In genomic region chr3:48504051-48504946, GRCh38 we compare ENCODE assay signal across 1 cellular context.
A peak's percentile ranks its signal among the peaks of the same experiment; 100 is the strongest.
TF ChIP-seq lines count a peak whose summit lies in the region.

TSS of gene SHISA5 (minus strand) at chr3:48504174. CDS start at chr3:48504094, 80 bp downstream.

TF ChIP-seq in K562, 482 proteins besides CTCF, POLR2A, EP300 and RAD21 (continued from another document):
- TF ChIP-seq ZBTB40 (IDR thresholded peaks at IDR 0.05) (peak; percentile 33; the same call in 1 of the 2 replicates), ZBTB40 (CRISPR knock-in tag; IDR thresholded peaks at IDR 0.05) (no peak), ZBTB1 (CRISPR knock-in tag; IDR thresholded peaks at IDR 0.05; ENCODE audit: borderline replicate concordance, low read depth) (no peak), SMARCE1 (IDR thresholded peaks at IDR 0.05) (no peak), RBFOX2 (IDR thresholded peaks at IDR 0.05; ENCODE audit: low read depth, low read length) (peak; percentile 70), RBM17 (IDR thresholded peaks at IDR 0.05; ENCODE audit: borderline replicate concordance, low read depth, low read length) (no peak), ZNF263 (CRISPR knock-in tag; IDR thresholded peaks at IDR 0.05; ENCODE audit: borderline replicate concordance) (peak; percentile 98), MXI1 (IDR thresholded peaks at IDR 0.05; ENCODE audit: low read depth, low read length) (no peak), NRF1 (conservative IDR thresholded peaks at IDR 0.05 in 1 of 2, IDR thresholded peaks at IDR 0.05 in 1 of 2) (peak in 1 of 2 experiments; percentile 30; a peak in 2 of 4 replicates), YBX1 (IDR thresholded peaks at IDR 0.05) (no peak), ZFP91 (CRISPR knock-in tag; IDR thresholded peaks at IDR 0.05) (no peak), ZBTB5 (IDR thresholded peaks at IDR 0.05) (no peak), KDM5B (IDR thresholded peaks at IDR 0.05; ENCODE audit: insufficient replicate concordance, low read depth, low read length) (peak; percentile 34), GMEB1 (CRISPR knock-in tag; IDR thresholded peaks at IDR 0.05) (no peak), DIDO1 (tag; IDR thresholded peaks at IDR 0.05; ENCODE audit: low read depth) (no peak), SAFB2 (IDR thresholded peaks at IDR 0.05; ENCODE audit: borderline replicate concordance, low read depth, low read length, severe bottlenecking) (no peak), PBX2 (CRISPR knock-in tag; IDR thresholded peaks at IDR 0.05; ENCODE audit: low read depth) (no peak), PBX2 (tag; conservative IDR thresholded peaks at IDR 0.05; ENCODE audit: low read depth) (no peak), ELF1 (tag; IDR thresholded peaks at IDR 0.05) (no peak), ZFPM2 (CRISPR knock-in tag; IDR thresholded peaks at IDR 0.05) (no peak), ATF6 (CRISPR knock-in tag; IDR thresholded peaks at IDR 0.05) (no peak), ASH1L (IDR thresholded peaks at IDR 0.05; ENCODE audit: borderline replicate concordance, low read depth, partially characterized antibody) (no peak), CCAR2 (IDR thresholded peaks at IDR 0.05; ENCODE audit: low read depth, low read length) (no peak), E2F6 (IDR thresholded peaks at IDR 0.05; ENCODE audit: borderline replicate concordance in 1 of 2, extremely low read depth in 1 of 2, insufficient read depth in 1 of 2, insufficient read length in 1 of 2, low read depth in 1 of 2, low read length in 1 of 2, poor library complexity in 1 of 2, severe bottlenecking in 1 of 2) (peak in 1 of 2 experiments; percentile 37), HIVEP1 (CRISPR knock-in tag; IDR thresholded peaks at IDR 0.05) (no peak), ZBTB33 (CRISPR knock-in tag; IDR thresholded peaks at IDR 0.05) (no peak), SOX6 (IDR thresholded peaks at IDR 0.05) (no peak), FOXA1 (IDR thresholded peaks at IDR 0.05; ENCODE audit: borderline replicate concordance) (no peak), HMG20B (CRISPR knock-in tag; IDR thresholded peaks at IDR 0.05) (no peak), NCOA2 (IDR thresholded peaks at IDR 0.05; ENCODE audit: partially characterized antibody in 2 of 2) (no peak), TRIM24 (IDR thresholded peaks at IDR 0.05) (no peak), ZNF76 (CRISPR knock-in tag; IDR thresholded peaks at IDR 0.05; ENCODE audit: borderline replicate concordance) (no peak), ZNF121 (CRISPR knock-in tag; conservative IDR thresholded peaks at IDR 0.05) (no peak), ZNF695 (CRISPR knock-in tag; IDR thresholded peaks at IDR 0.05) (no peak), MCM2 (IDR thresholded peaks at IDR 0.05; ENCODE audit: low read depth) (no peak)
TF ChIP-seq in K562: peak in this region for 15.
